12 cellular contexts compared by ENCODE assay signal in genomic region chr17:2237521-2237921, GRCh38.
DNase-seq lines count a peak whose midpoint lies in the region; ATAC-seq and TF ChIP-seq lines count a peak whose summit lies in the region.
"Had no signal": no experiment of that assay in that cellular context is flagged by ENCODE, and none has a peak within 500 bp of the region (broad histone marks: within the 10 kb centered on the region; RNA-seq: fewer than 3 reads in every experiment).

No MANE protein-coding gene starts in this region.

- 27 to 49% methylated on average over 1 to 4 of the region's 5 CpGs for WGBS in gastroesophageal sphincter (ENCODE audit: low coverage in 1 of 2), 2 donors

- POLR2A ChIA-PET in activated CD4-positive, alpha-beta memory T cell treated with anti-CD3 and anti-CD28 coated beads for 36 hours (lab: Charles Lee): interaction anchor here (0.7 kb wide), 1 partner anchor 19 kb away, joined by 3 read pairs; no protein-coding TSS in a partner anchor

- DNase-seq in AG20443 (ENCODE audit: low spot score) (peak; percentile 45), adipocyte (ENCODE audit: low read depth) (no peak), posterior vena cava (ENCODE audit: low spot score) (peak; percentile 84), SKM-1 treated with dmso at 0.1 percent for 144 hours (lab: John Stamatoyannopoulos, UW; ENCODE audit: unreplicated experiment) (no peak)
- no peak for DNase-seq in activated CD4-positive, alpha-beta memory T cell treated with anti-CD3 and anti-CD28 coated beads for 36 hours
- DNase-seq in stimulated activated effector memory CD8-positive, alpha-beta T cell treated with anti-CD3 and anti-CD28 coated beads, Interleukin-12 subunit alpha, Interleukin-12 subunit beta, amount 100 ng/mL, for 72 hours (ENCODE audit: low spot score in 2 of 2): no peak
- DNase-seq: activated CD8-positive, alpha-beta memory T cell treated with anti-CD3 and anti-CD28 coated beads, Interleukin-2, amount 50 U/mL, for 48 hours; NCI-H510A; T-helper 2 cell had no signal

- H3K9me3 ChIP-seq in adipocyte (ENCODE audit: control insufficient read depth, low read length) (no peaks in the 10 kb centered on the region), gastroesophageal sphincter (no peaks in the 10 kb centered on the region)

- CTCF ChIA-PET in activated CD4-positive, alpha-beta memory T cell treated with anti-CD3 and anti-CD28 coated beads for 36 hours (lab: Charles Lee): interaction anchor here (0.8 to 1.0 kb wide), 3 partner anchors 15 to 180 kb away, joined by 3 read pairs; no protein-coding TSS in a partner anchor

- peaks cover 21% of the 10 kb centered on the region for H3K36me3 Mint-ChIP-seq in activated CD4-positive, alpha-beta memory T cell treated with anti-CD3 and anti-CD28 coated beads for 36 hours
- H3K36me3 Mint-ChIP-seq in stimulated activated effector memory CD8-positive, alpha-beta T cell treated with anti-CD3 and anti-CD28 coated beads, Interleukin-12 subunit alpha, Interleukin-12 subunit beta, amount 100 ng/mL, for 72 hours: peaks cover 69% of the 10 kb centered on the region

- H3K36me3 ChIP-seq in adipocyte (ENCODE audit: control insufficient read depth, insufficient read depth, low read length, severe bottlenecking) (no peaks in the 10 kb centered on the region), gastroesophageal sphincter (peaks cover 0 to 29% of the 10 kb centered on the region in 2 donors)

- no peaks in the 10 kb centered on the region for H3K9me3 Mint-ChIP-seq in activated CD4-positive, alpha-beta memory T cell treated with anti-CD3 and anti-CD28 coated beads for 36 hours
- H3K9me3 Mint-ChIP-seq in stimulated activated effector memory CD8-positive, alpha-beta T cell treated with anti-CD3 and anti-CD28 coated beads, Interleukin-12 subunit alpha, Interleukin-12 subunit beta, amount 100 ng/mL, for 72 hours: no peaks in the 10 kb centered on the region

- no peak for TF ChIP-seq EP300 in gastroesophageal sphincter (IDR thresholded peaks at IDR 0.05)

- H3K27me3 ChIP-seq in adipocyte (replicated peaks; ENCODE audit: control insufficient read depth, insufficient read depth, low read length) (no peaks in the 10 kb centered on the region), gastroesophageal sphincter (no peaks in the 10 kb centered on the region)

- no peaks in the 10 kb centered on the region for H3K27me3 Mint-ChIP-seq in activated CD4-positive, alpha-beta memory T cell treated with anti-CD3 and anti-CD28 coated beads for 36 hours

- H3K9ac ChIP-seq in adipocyte (ENCODE audit: low read length): peak overlapping the region; percentile 82

- peaks cover 39% of the 10 kb centered on the region for H3K4me1 Mint-ChIP-seq in activated CD4-positive, alpha-beta memory T cell treated with anti-CD3 and anti-CD28 coated beads for 36 hours (ENCODE audit: low read depth)
- peaks cover 29% of the 10 kb centered on the region for H3K4me1 Mint-ChIP-seq in stimulated activated effector memory CD8-positive, alpha-beta T cell treated with anti-CD3 and anti-CD28 coated beads, Interleukin-12 subunit alpha, Interleukin-12 subunit beta, amount 100 ng/mL, for 72 hours

- intact Hi-C loops in posterior vena cava (cut with DNase I): loop anchor here in 1 of 2 donors (10.0 kb wide), 1 partner anchor 63 kb away; no protein-coding TSS in a partner anchor
- intact Hi-C loops in activated CD4-positive, alpha-beta memory T cell treated with anti-CD3 and anti-CD28 coated beads for 36 hours (cut with micrococcal nuclease): no loop called here

- ATAC-seq in gastroesophageal sphincter (peak; percentile 35), HG02981 (IDR thresholded peaks at IDR 0.05; ENCODE audit: unreplicated experiment) (no peak)
- no peak for ATAC-seq in stimulated activated effector memory CD8-positive, alpha-beta T cell treated with anti-CD3 and anti-CD28 coated beads, Interleukin-12 subunit alpha, Interleukin-12 subunit beta, amount 100 ng/mL, for 72 hours

- no peak for TF ChIP-seq POLR2A in gastroesophageal sphincter (IDR thresholded peaks at IDR 0.05)

- peaks cover 83% of the 10 kb centered on the region for H3K4me1 ChIP-seq in adipocyte (ENCODE audit: control insufficient read depth, insufficient read depth, low read length)
- peaks cover 16 to 82% (median 24%) of the 10 kb centered on the region in 3 donors for H3K4me1 ChIP-seq in gastroesophageal sphincter

- H3K27ac Mint-ChIP-seq in activated CD4-positive, alpha-beta memory T cell treated with anti-CD3 and anti-CD28 coated beads for 36 hours: no peak overlapping the region
- H3K27ac Mint-ChIP-seq in stimulated activated effector memory CD8-positive, alpha-beta T cell treated with anti-CD3 and anti-CD28 coated beads, Interleukin-12 subunit alpha, Interleukin-12 subunit beta, amount 100 ng/mL, for 72 hours: no peak overlapping the region

- TF ChIP-seq CTCF in gastroesophageal sphincter (IDR thresholded peaks at IDR 0.05): no peak

- no peak overlapping the region for H3K4me3 Mint-ChIP-seq in activated CD4-positive, alpha-beta memory T cell treated with anti-CD3 and anti-CD28 coated beads for 36 hours
- H3K4me3 Mint-ChIP-seq in stimulated activated effector memory CD8-positive, alpha-beta T cell treated with anti-CD3 and anti-CD28 coated beads, Interleukin-12 subunit alpha, Interleukin-12 subunit beta, amount 100 ng/mL, for 72 hours: no peak overlapping the region

- peak overlapping the region; percentile 65 to 81 (median 80) for H3K27ac ChIP-seq in gastroesophageal sphincter

- H3K4me3 ChIP-seq in adipocyte (ENCODE audit: low read length) (no peak overlapping the region), gastroesophageal sphincter (no peak overlapping the region)
- H3K4me3 ChIP-seq: smooth muscle cell had no signal

Comparison
In these comparisons a context has a peak if more than half of its experiments do, and no peak if none do; other contexts are left out.
1. DNase-seq: peak in AG20443 (single experiment) and posterior vena cava (single experiment); none in adipocyte (single experiment), activated CD4-positive, alpha-beta memory T cell treated with anti-CD3 and anti-CD28 coated beads for 36 hours (single experiment), stimulated activated effector memory CD8-positive, alpha-beta T cell treated with anti-CD3 and anti-CD28 coated beads, Interleukin-12 subunit alpha, Interleukin-12 subunit beta, amount 100 ng/mL, for 72 hours (0 of 2) and SKM-1 treated with dmso at 0.1 percent for 144 hours (single experiment).